1 cellular context compared by ENCODE assay signal in genomic region chr11:1557904-1558831, GRCh38.
TF ChIP-seq lines count a peak whose summit lies in the region.

No MANE protein-coding gene starts in this region.

TF ChIP-seq in H1, 55 proteins besides CTCF, POLR2A, EP300 and RAD21:
- TF ChIP-seq EGR1 (IDR thresholded peaks at IDR 0.05; ENCODE audit: borderline replicate concordance, low read depth, low read length) (no peak), TBP (IDR thresholded peaks at IDR 0.05; ENCODE audit: low read depth, low read length) (no peak), CBX5 (IDR thresholded peaks at IDR 0.05; ENCODE audit: low read depth, low read length) (no peak), SAP30 (IDR thresholded peaks at IDR 0.05; ENCODE audit: insufficient read depth, insufficient replicate concordance, low read length) (no peak), TAF7 (optimal IDR thresholded peaks at IDR 0.05; ENCODE audit: borderline replicate concordance, low read depth, low read length) (no peak), RXRA (IDR thresholded peaks at IDR 0.05; ENCODE audit: insufficient read depth, low read depth, low read length) (no peak), BCL11A (IDR thresholded peaks at IDR 0.05; ENCODE audit: low read depth in 2 of 2, low read length in 2 of 2) (no peak), SIRT6 (IDR thresholded peaks at IDR 0.05; ENCODE audit: low read length) (no peak), CBX8 (IDR thresholded peaks at IDR 0.05; ENCODE audit: borderline replicate concordance, low read depth, low read length) (no peak), SP4 (IDR thresholded peaks at IDR 0.05; ENCODE audit: low read length) (no peak), ATF3 (IDR thresholded peaks at IDR 0.05; ENCODE audit: insufficient read depth, low read depth, low read length) (no peak), JUND (IDR thresholded peaks at IDR 0.05; ENCODE audit: low read length) (no peak), YY1 (IDR thresholded peaks at IDR 0.05; ENCODE audit: low read depth, low read length) (no peak)
